In the genomic region with DNA sequence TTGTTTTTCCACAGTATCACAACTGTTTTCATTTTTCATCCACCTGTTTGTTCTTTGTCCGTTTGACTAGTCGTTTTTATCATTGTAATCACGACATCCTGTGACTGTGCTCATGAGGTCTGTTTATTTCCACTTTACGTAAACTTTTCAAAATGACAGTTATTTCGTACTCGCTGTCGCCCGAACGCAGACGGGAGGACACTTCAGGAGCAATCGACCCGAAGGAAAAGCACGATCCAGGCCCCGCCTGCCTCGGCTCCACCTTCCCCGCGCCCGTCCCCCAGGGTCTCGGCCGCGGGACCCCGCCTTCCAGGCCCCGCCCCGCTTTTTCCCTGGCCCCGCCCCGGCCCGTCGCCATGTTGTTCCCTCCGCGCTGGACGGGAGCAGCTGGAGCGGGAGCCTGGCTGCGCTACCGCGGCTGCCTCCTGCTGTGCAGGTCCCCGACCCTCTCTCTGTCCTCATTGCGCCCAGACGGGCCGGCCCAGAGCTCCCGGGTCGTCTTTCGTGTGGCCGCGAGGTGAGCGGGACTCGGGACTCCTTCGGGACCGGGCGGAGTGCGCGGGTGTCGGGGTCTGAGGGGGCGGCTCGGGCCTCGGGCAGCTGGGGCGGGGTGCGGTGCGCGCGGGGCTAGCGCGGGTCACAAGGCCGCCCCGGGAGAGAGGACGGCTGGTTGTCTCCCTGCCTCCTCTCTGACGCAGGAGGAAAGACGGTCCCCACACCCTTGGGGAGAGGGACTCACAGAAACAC, we compare ENCODE assay signal across 8 cellular contexts. TPM values are rescaled to one million over a fixed set of nuclear protein-coding genes. Genes with fewer than 3 reads are reported as not detected.
DNase-seq lines count a peak whose midpoint lies in the region; ATAC-seq and TF ChIP-seq lines count a peak whose summit lies in the region.

A gene with protein sequence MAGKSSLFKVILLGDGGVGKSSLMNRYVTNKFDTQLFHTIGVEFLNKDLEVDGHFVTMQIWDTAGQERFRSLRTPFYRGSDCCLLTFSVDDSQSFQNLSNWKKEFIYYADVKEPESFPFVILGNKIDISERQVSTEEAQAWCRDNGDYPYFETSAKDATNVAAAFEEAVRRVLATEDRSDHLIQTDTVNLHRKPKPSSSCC (plus strand): TSS at position 357 of the 747 bp plus-strand sequence. CDS start 19,619 bp downstream, outside the sequence.

- peak within 1 kb of the TSS; percentile 46 to 89 for H3K4me3 ChIP-seq in uterus

- ATAC-seq in HG02623 (IDR thresholded peaks at IDR 0.05; ENCODE audit: unreplicated experiment) (peak; percentile 71), T-helper 17 cell (peak; percentile 92), left ventricle myocardium superior (peak; percentile 99)

- H3K4me3 Mint-ChIP-seq in T-helper 17 cell: peak within 1 kb of the TSS; percentile 89

- H3K27ac Mint-ChIP-seq in T-helper 17 cell: peak within 1 kb of the TSS; percentile 88

- H3K27me3 ChIP-seq in uterus: no peaks in the 10 kb centered on the region

- TF ChIP-seq CTCF in uterus (IDR thresholded peaks at IDR 0.05): no peak

- peak; percentile 80 for TF ChIP-seq POLR2A in GM10847 (IDR thresholded peaks at IDR 0.05; ENCODE audit: extremely low read depth, insufficient read length)
- TF ChIP-seq POLR2A in uterus (IDR thresholded peaks at IDR 0.05): peak; percentile 81 to 93

- H3K9me3 ChIP-seq in T-helper 17 cell (ENCODE audit: control insufficient read depth, low read length, poor library complexity, severe bottlenecking) (no peaks in the 10 kb centered on the region), uterus (no peaks in the 10 kb centered on the region)

- H3K4me1 ChIP-seq in uterus: no peaks in the 10 kb centered on the region

- no peaks in the 10 kb centered on the region for H3K36me3 Mint-ChIP-seq in T-helper 17 cell (ENCODE audit: low read depth)

- H3K36me3 ChIP-seq in uterus: no peaks in the 10 kb centered on the region

- peaks cover 28% of the 10 kb centered on the region for H3K4me1 Mint-ChIP-seq in T-helper 17 cell

- DNase-seq in NCI-H1417 (lab: John Stamatoyannopoulos, UW) (peak; percentile 77 to 95 (median 94)), T-helper 17 cell (peak; percentile 74 to 81 (median 79)), amygdala (lab: John Stamatoyannopoulos, UW) (peak in 55 of 56 donors; percentile 3 to 83 (median 53)), left ventricle myocardium superior (peak; percentile 91), putamen (ENCODE audit: low spot score) (peak; percentile 78), uterus (peak; percentile 87 to 94)

- peak within 1 kb of the TSS; percentile 89 to 96 for H3K27ac ChIP-seq in uterus

- H3K27me3 Mint-ChIP-seq in T-helper 17 cell: no peaks in the 10 kb centered on the region

- intact Hi-C loops in left ventricle myocardium superior (cut with micrococcal nuclease) (no loop called here), uterus (cut with DNase I; ENCODE audit: low total_unique reads) (loop anchor here (10.0 kb wide), 1 partner anchor 46 kb away; a partner anchor contains a TSS)

RNA-seq across cellular contexts. Expression of the gene that starts here (rescaled TPM):
- total RNA-seq in T-helper 17 cell (10 to 100 TPM; 21.8 to 34.0 TPM), left ventricle myocardium superior (25.1 TPM), uterus (10 to 100 TPM; 27.2 to 40.2 (median 28.2) TPM)

Comparison
In these comparisons a context has a peak if more than half of its experiments do, and no peak if none do; other contexts are left out.
1. Peak in every context shown above with its lines: DNase-seq, ATAC-seq, H3K4me3 ChIP-seq and H3K27ac ChIP-seq.